ENCODE assay signal across 8 cellular contexts in genomic region chrX:119235872-119236598, GRCh38. TPM values are rescaled to one million over a fixed set of nuclear protein-coding genes. Genes with fewer than 3 reads are reported as not detected.
DNase-seq lines count a peak whose midpoint lies in the region; TF ChIP-seq lines count a peak whose summit lies in the region.

Gene PGRMC1 (plus strand): TSS chrX:119236285. CDS start chrX:119236364, 79 bp downstream.

- no peak for TF ChIP-seq CTCF in Caco-2 (IDR thresholded peaks at IDR 0.05; ENCODE audit: insufficient read depth in 1 of 2, low read depth in 1 of 2, low read length in 1 of 2, severe bottlenecking in 1 of 2, unreplicated experiment in 1 of 2)
- TF ChIP-seq CTCF in GM20000 (IDR thresholded peaks at IDR 0.05; ENCODE audit: extremely low read depth, missing control alignments) = no peak

- POLR2A ChIA-PET in Caco-2 (lab: Charles Lee) = no interaction called here

- H3K4me1 ChIP-seq in Caco-2 (no peaks in the 10 kb centered on the region), mucosa of rectum (ENCODE audit: control insufficient read depth in 2 of 2, insufficient read depth in 2 of 2, low read length in 2 of 2) (peaks cover 0 to 11% of the 10 kb centered on the region in 2 donors)

- no peaks in the 10 kb centered on the region for H3K9me3 Mint-ChIP-seq in Caco-2 (ENCODE audit: unreplicated experiment)

- H3K36me3 Mint-ChIP-seq in Caco-2 (ENCODE audit: insufficient read depth, unreplicated experiment) = peaks cover 13% of the 10 kb centered on the region

- H3K4me1 Mint-ChIP-seq in Caco-2 (ENCODE audit: low read depth, unreplicated experiment) = peaks cover 16% of the 10 kb centered on the region

- peak within 1 kb of the TSS; percentile 79 to 85 for H3K27ac ChIP-seq in mucosa of rectum (ENCODE audit: low read depth in 2 of 2, low read length in 2 of 2)

- CTCF ChIA-PET in Caco-2 (lab: Charles Lee) = no interaction called here

- DNase-seq in Caco-2 = peak; percentile 70 to 77
- DNase-seq in GM20000 (ENCODE audit: low spot score) = peak; percentile 93
- peak; percentile 79 for DNase-seq in HT-29 (ENCODE audit: low spot score)
- peak; percentile 87 for DNase-seq in OCI-M1 (lab: John Stamatoyannopoulos, UW)
- peak; percentile 67 for DNase-seq in activated T-cell treated with anti-CD3 and anti-CD28 coated beads for 48 hours (ENCODE audit: low read depth)
- peak; percentile 85 to 91 for DNase-seq in erythroblast (lab: John Stamatoyannopoulos, UW)
- DNase-seq in stimulated activated CD8-positive, alpha-beta memory T cell treated with anti-CD3 and anti-CD28 coated beads, Interleukin-4, amount 100 ng/mL, for 48 hours = peak; percentile 80

- peak within 1 kb of the TSS; percentile 80 for H3K27ac Mint-ChIP-seq in Caco-2 (ENCODE audit: unreplicated experiment)

- peak; percentile 75 for TF ChIP-seq POLR2A in erythroblast (IDR thresholded peaks at IDR 0.05; ENCODE audit: low read length)

- H3K9me3 ChIP-seq in Caco-2 = no peaks in the 10 kb centered on the region
- H3K9me3 ChIP-seq in mucosa of rectum (ENCODE audit: control insufficient read depth in 2 of 2, low read length in 2 of 2) = no peaks in the 10 kb centered on the region

- peak within 1 kb of the TSS; percentile 95 for H3K4me3 Mint-ChIP-seq in Caco-2 (ENCODE audit: unreplicated experiment)

- H3K27me3 ChIP-seq in Caco-2 (replicated peaks; ENCODE audit: control insufficient read depth, insufficient read depth, low read length) = no peaks in the 10 kb centered on the region
- no peaks in the 10 kb centered on the region for H3K27me3 ChIP-seq in mucosa of rectum (ENCODE audit: control insufficient read depth in 2 of 2, insufficient read depth in 2 of 2, low read length in 2 of 2)

- H3K4me3 ChIP-seq in Caco-2 (ENCODE audit: low read depth, low read length) = peak within 1 kb of the TSS; percentile 77
- H3K4me3 ChIP-seq in mucosa of rectum (ENCODE audit: low read length in 2 of 2) = peak within 1 kb of the TSS; percentile 80 to 81

- H3K9ac ChIP-seq in mucosa of rectum (ENCODE audit: low read depth in 1 of 2, low read length in 2 of 2) = peak within 1 kb of the TSS; percentile 64 to 89

- intact Hi-C loops in Caco-2 (cut with micrococcal nuclease; ENCODE audit: unreplicated experiment) = no loop called here

- peaks cover 12% of the 10 kb centered on the region for H3K27me3 Mint-ChIP-seq in Caco-2 (ENCODE audit: insufficient read depth, unreplicated experiment)

- BruUV-seq in Caco-2 (replicated peaks; lab: Mats Ljungman, UMichigan) = TSS peak; percentile 82

- H3K36me3 ChIP-seq in Caco-2 (ENCODE audit: control insufficient read depth, insufficient read depth, low read length) (no peaks in the 10 kb centered on the region), mucosa of rectum (ENCODE audit: control insufficient read depth in 2 of 2, insufficient read depth in 2 of 2, low read length in 2 of 2) (no peaks in the 10 kb centered on the region)

RNA-seq across cellular contexts. Expression of gene PGRMC1, which starts in this region (rescaled TPM):
- 103 and 107 TPM in 2 replicates for total RNA-seq in Caco-2 (2022)
- 169 and 172 TPM in 2 replicates for total RNA-seq in HT-29 (2014; rRNA removed; shearing (Covaris generic))

Comparison
In these comparisons a context has a peak if more than half of its experiments do, and no peak if none do; other contexts are left out.
1. Peak in every context shown above with its lines: DNase-seq, H3K4me3 ChIP-seq and H3K27ac ChIP-seq.